Comparison of ENCODE assay signal across 13 cellular contexts in the genomic region with DNA sequence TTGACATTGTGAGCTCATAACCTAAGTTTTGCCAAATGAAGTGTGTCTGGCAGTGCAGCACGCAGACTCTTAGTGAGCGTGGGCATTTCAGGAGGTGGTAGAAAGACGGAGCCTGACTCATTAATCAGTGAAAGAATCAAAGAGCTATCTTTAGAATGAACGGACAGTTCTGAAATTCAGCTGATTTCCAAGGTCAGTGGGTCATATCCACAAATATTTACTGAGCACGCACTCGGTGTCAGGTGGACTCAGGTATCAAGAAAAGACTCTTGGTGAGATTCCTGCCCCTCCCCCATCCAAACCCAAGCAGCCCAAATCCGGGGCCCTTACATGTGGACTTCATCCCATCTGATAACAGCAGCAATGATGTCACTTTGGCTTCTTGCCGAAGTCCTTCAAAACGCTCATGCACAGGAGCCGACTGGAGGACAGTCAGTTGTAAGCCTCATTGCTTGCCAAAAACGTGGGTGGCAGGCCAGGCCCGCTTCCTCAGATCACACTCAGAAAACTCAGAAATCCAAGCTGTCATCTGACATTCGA.
A peak's percentile ranks its signal among the peaks of the same experiment; 100 is the strongest.
DNase-seq lines count a peak whose midpoint lies in the region; ATAC-seq and TF ChIP-seq lines count a peak whose summit lies in the region.
"Had no signal": no experiment of that assay in that cellular context is flagged by ENCODE, and none has a peak within 500 bp of the region (broad histone marks: within the 10 kb centered on the region; RNA-seq: fewer than 3 reads in every experiment).

No MANE protein-coding gene starts in this region.

- no peak for TF ChIP-seq CTCF in left ventricle myocardium inferior (IDR thresholded peaks at IDR 0.05; ENCODE audit: borderline replicate concordance)
- TF ChIP-seq CTCF in transverse colon (IDR thresholded peaks at IDR 0.05): no peak

- H3K4me1 ChIP-seq in left ventricle myocardium inferior: peaks cover 27% of the 10 kb centered on the region
- H3K4me1 ChIP-seq in transverse colon: peaks cover 0 to 20% (median 7%) of the 10 kb centered on the region in 4 donors

- H3K27ac ChIP-seq in left ventricle myocardium inferior (replicated peaks) (peak overlapping the region; percentile 76), transverse colon (no peak overlapping the region)
- H3K27ac ChIP-seq: 22Rv1 had no signal

- 27 to 73% methylated on average over 4 to 13 of the region's 13 CpGs for WGBS in transverse colon (ENCODE audit: low coverage in 1 of 2), 2 donors

- no peaks in the 10 kb centered on the region for H3K9me3 ChIP-seq in left ventricle myocardium inferior (replicated peaks)
- H3K9me3 ChIP-seq in transverse colon: no peaks in the 10 kb centered on the region

- DNase-seq in DMS 273 (lab: John Stamatoyannopoulos, UW; ENCODE audit: unreplicated experiment) (peak; percentile 0), DMS 273 treated with DMSO at 0.1 percent for 48 hours (lab: John Stamatoyannopoulos, UW) (no peak), SW480 (ENCODE audit: low spot score) (peak; percentile 53), left ventricle myocardium inferior (peak; percentile 51), transverse colon (peak; percentile 60)
- DNase-seq in activated naive CD8-positive, alpha-beta T cell treated with anti-CD3 and anti-CD28 coated beads for 36 hours: no peak
- DNase-seq: activated CD4-positive, CD25-positive, alpha-beta regulatory T cell treated with anti-CD3 and anti-CD28 coated beads, Interleukin-2, amount 50 U/mL, for 72 hours; NCI-H1436 treated with DMSO at 0.1 percent for 48 hours; retina; RPMI8226 had no signal

- peaks cover 1% of the 10 kb centered on the region for H3K9me3 Mint-ChIP-seq in activated naive CD8-positive, alpha-beta T cell treated with anti-CD3 and anti-CD28 coated beads for 36 hours

- no peak overlapping the region for H3K27ac Mint-ChIP-seq in activated naive CD8-positive, alpha-beta T cell treated with anti-CD3 and anti-CD28 coated beads for 36 hours

- TF ChIP-seq EP300 in transverse colon (IDR thresholded peaks at IDR 0.05; ENCODE audit: low read depth): no peak

- no peak for TF ChIP-seq POLR2A in transverse colon (IDR thresholded peaks at IDR 0.05)

- H3K27me3 Mint-ChIP-seq in activated naive CD8-positive, alpha-beta T cell treated with anti-CD3 and anti-CD28 coated beads for 36 hours: peaks cover 12% of the 10 kb centered on the region

- no peak for ATAC-seq in GM21360 (IDR thresholded peaks at IDR 0.05; ENCODE audit: unreplicated experiment)
- ATAC-seq in HG03097 (IDR thresholded peaks at IDR 0.05; ENCODE audit: low FRiP score, unreplicated experiment): no peak

- H3K4me1 Mint-ChIP-seq in activated naive CD8-positive, alpha-beta T cell treated with anti-CD3 and anti-CD28 coated beads for 36 hours: no peaks in the 10 kb centered on the region

- no peak overlapping the region for H3K4me3 Mint-ChIP-seq in activated naive CD8-positive, alpha-beta T cell treated with anti-CD3 and anti-CD28 coated beads for 36 hours

- in situ Hi-C loops in transverse colon (cut with MboI; ENCODE audit: low pct_ligation_motif_present in 1 of 4, low pct_unique_long_range_greater_than_20kb in 1 of 4, low sequenced_read_pairs in 3 of 4): no loop called here

- no peaks in the 10 kb centered on the region for H3K36me3 ChIP-seq in left ventricle myocardium inferior
- no peaks in the 10 kb centered on the region for H3K36me3 ChIP-seq in transverse colon

- no peaks in the 10 kb centered on the region for H3K27me3 ChIP-seq in left ventricle myocardium inferior (ENCODE audit: low read depth)
- no peaks in the 10 kb centered on the region for H3K27me3 ChIP-seq in transverse colon

- H3K36me3 Mint-ChIP-seq in activated naive CD8-positive, alpha-beta T cell treated with anti-CD3 and anti-CD28 coated beads for 36 hours: no peaks in the 10 kb centered on the region

- intact Hi-C loops in left ventricle myocardium inferior (cut with micrococcal nuclease) (no loop called here), transverse colon (cut with DNase I; ENCODE audit: low total_unique reads) (no loop called here)

- H3K4me3 ChIP-seq in left ventricle myocardium inferior: no peak overlapping the region
- H3K4me3 ChIP-seq in transverse colon: no peak overlapping the region

Comparison
In these comparisons a context has a peak if more than half of its experiments do, and no peak if none do; other contexts are left out.
1. DNase-seq: peak in DMS 273 (single experiment), SW480 (single experiment), left ventricle myocardium inferior (single experiment) and transverse colon (single experiment); none in DMS 273 treated with DMSO at 0.1 percent for 48 hours (single experiment) and activated naive CD8-positive, alpha-beta T cell treated with anti-CD3 and anti-CD28 coated beads for 36 hours (single experiment).